8 cellular contexts compared by ENCODE assay signal in genomic region chr20:34083137-34083536, GRCh38. TPM values are rescaled to one million over a fixed set of nuclear protein-coding genes. Genes with fewer than 3 reads are reported as not detected.
DNase-seq lines count a peak whose midpoint lies in the region; ATAC-seq and TF ChIP-seq lines count a peak whose summit lies in the region.

No MANE protein-coding gene starts in this region.

- H3K9me3 ChIP-seq in GM23248 (ENCODE audit: low read depth) (no peaks in the 10 kb centered on the region), SK-N-SH (no peaks in the 10 kb centered on the region), gastrocnemius medialis (no peaks in the 10 kb centered on the region)

- in situ Hi-C loops in GM23248 (cut with MboI) (no loop called here), gastrocnemius medialis (cut with MboI; ENCODE audit: low sequenced_read_pairs in 4 of 4) (loop anchor here in 1 of 4 donors (10.0 kb wide), 1 partner anchor 88 kb away; the partner anchor contains the start of gene RALY)

- 4% methylated on average over 7 of the region's 7 CpGs for WGBS in GM23248 (ENCODE audit: low coverage in 1 of 2, low lambda C conversion rate in 2 of 2, missing lambda C conversion rate in 2 of 2), 2 experiments
- WGBS in SK-N-SH (ENCODE audit: low lambda C conversion rate) = 83% methylated on average over 7 of the region's 7 CpGs

- CTCF ChIA-PET in SK-N-SH (lab: Yijun Ruan, JAX) = interaction anchor here (0.9 to 3.2 kb wide), 6 partner anchors 13 to 291 kb away, joined by 3 to 29 read pairs (median 4); no protein-coding TSS in a partner anchor

- no peak for TF ChIP-seq POLR2A in gastrocnemius medialis (IDR thresholded peaks at IDR 0.05)

- TF ChIP-seq EP300 in SK-N-SH (IDR thresholded peaks at IDR 0.05; ENCODE audit: borderline replicate concordance in 1 of 2, low read depth in 1 of 2, low read length in 1 of 2) = no peak

- H3K4me3 ChIP-seq in GM23248 (no peak overlapping the region), SK-N-SH (ENCODE audit: low read depth in 2 of 2, low read length in 1 of 2) (no peak overlapping the region), gastrocnemius medialis (no peak overlapping the region)

- intact Hi-C loops in Right ventricle myocardium inferior (cut with DNase I) (no loop called here), gastrocnemius medialis (cut with DNase I; ENCODE audit: low total_unique reads) (loop anchor here (1.0 kb wide), 1 partner anchor 29 kb away; the partner anchor contains the start of gene EIF2S2)

- H3K27me3 ChIP-seq in GM23248 (replicated peaks; ENCODE audit: insufficient read depth) = no peaks in the 10 kb centered on the region
- H3K27me3 ChIP-seq in SK-N-SH (ENCODE audit: insufficient read depth) = no peaks in the 10 kb centered on the region
- no peaks in the 10 kb centered on the region for H3K27me3 ChIP-seq in gastrocnemius medialis

- H3K4me1 ChIP-seq in GM23248 (ENCODE audit: insufficient read depth) = peaks cover 13% of the 10 kb centered on the region
- H3K4me1 ChIP-seq in SK-N-SH (ENCODE audit: control insufficient read depth in 1 of 2, insufficient read depth in 2 of 2, low read depth in 1 of 2, low read length in 1 of 2) = peaks cover 8% of the 10 kb centered on the region in 2 experiments; a peak in 1 of 4 replicates
- H3K4me1 ChIP-seq in gastrocnemius medialis = peaks cover 19 to 23% of the 10 kb centered on the region in 2 donors

- H3K36me3 ChIP-seq in GM23248 (ENCODE audit: low read depth) (peaks cover 5% of the 10 kb centered on the region), SK-N-SH (replicated peaks in 1 of 2; ENCODE audit: control insufficient read depth in 1 of 2, insufficient read depth in 2 of 2, low read length in 1 of 2) (peaks cover 17 to 35% of the 10 kb centered on the region in 2 experiments), gastrocnemius medialis (peaks cover 0 to 55% of the 10 kb centered on the region in 2 donors)

- peak overlapping the region; percentile 72 for H3K27ac ChIP-seq in GM23248
- H3K27ac ChIP-seq in SK-N-SH (ENCODE audit: low read depth in 2 of 2, low read length in 1 of 2) = no peak overlapping the region
- peak overlapping the region; percentile 58 to 75 (median 72) for H3K27ac ChIP-seq in gastrocnemius medialis

- ATAC-seq in Right ventricle myocardium inferior (peak; percentile 93), gastrocnemius medialis (peak; percentile 82 to 86), HG03025 (IDR thresholded peaks at IDR 0.05; ENCODE audit: low FRiP score, unreplicated experiment) (no peak)

- TF ChIP-seq RAD21 in SK-N-SH (IDR thresholded peaks at IDR 0.05; ENCODE audit: low read length) = no peak

- peaks cover 21% of the 10 kb centered on the region for H3K79me2 ChIP-seq in GM23248 (ENCODE audit: insufficient read depth)
- H3K79me2 ChIP-seq in SK-N-SH (ENCODE audit: insufficient read depth) = no peaks in the 10 kb centered on the region; the same call in 1 of the 2 replicates

- H3K9ac ChIP-seq in GM23248 (peak overlapping the region; percentile 43), SK-N-SH (no peak overlapping the region)

- H3F3A ChIP-seq in GM23248 (ENCODE audit: insufficient read depth) (peaks cover 55% of the 10 kb centered on the region), SK-N-SH (replicated peaks; ENCODE audit: insufficient read depth) (peaks cover 21% of the 10 kb centered on the region)

- H3K4me2 ChIP-seq in GM23248 (ENCODE audit: unreplicated experiment) (no peak overlapping the region), SK-N-SH (no peak overlapping the region)

- TF ChIP-seq CTCF in SK-N-SH (IDR thresholded peaks at IDR 0.05) (no peak), gastrocnemius medialis (IDR thresholded peaks at IDR 0.05 in 4 of 5, conservative IDR thresholded peaks at IDR 0.05 in 1 of 5) (peak in 2 of 5 experiments; percentile 15 to 26)

- H2AFZ ChIP-seq in GM23248 (no peak overlapping the region), SK-N-SH (ENCODE audit: low read depth) (no peak overlapping the region)

- DNase-seq in GM23248 (peak; percentile 96), SK-N-SH (no peak), Right ventricle myocardium inferior (ENCODE audit: missing footprints) (peak; percentile 84), gastrocnemius medialis (peak; percentile 85 to 88), amniotic stem cell (lab: John Stamatoyannopoulos, UW) (no peak), DMS114 treated with DMSO at 0.1 percent for 48 hours (lab: John Stamatoyannopoulos, UW; ENCODE audit: unreplicated experiment) (no peak), putamen (ENCODE audit: low spot score) (no peak)

- H4K20me1 ChIP-seq in GM23248 (ENCODE audit: insufficient read depth) = peaks cover 5% of the 10 kb centered on the region; the same call in 1 of the 2 replicates
- peaks cover 19% of the 10 kb centered on the region for H4K20me1 ChIP-seq in SK-N-SH (ENCODE audit: insufficient read depth)

- POLR2A ChIA-PET in SK-N-SH (lab: Yijun Ruan, JAX) = interaction anchor here (1.2 kb wide), 1 partner anchor 29 kb away, joined by 4 read pairs; the partner anchor contains the start of gene EIF2S2

- H3K9me2 ChIP-seq in GM23248 (ENCODE audit: insufficient read depth) (no peaks in the 10 kb centered on the region), SK-N-SH (no peaks in the 10 kb centered on the region)

TF ChIP-seq in SK-N-SH, 30 proteins besides CTCF, POLR2A, EP300 and RAD21:
- TF ChIP-seq GATA2 (CRISPR knock-in tag; IDR thresholded peaks at IDR 0.05) (peak; percentile 36; the same call in 1 of the 2 replicates), JUND (IDR thresholded peaks at IDR 0.05) (no peak)

RNA-seq across cellular contexts. Expression of gene EIF2S2, which starts 28.9 kb away (rescaled TPM):
- total RNA-seq in GM23248 (2014; rRNA removed; shearing (Covaris generic)) = 114 and 138 TPM in 2 replicates
- polyA plus RNA-seq in GM23248 (2016; fragmentation: Nextera tagmentation; extraction: Ambion mirVana) (109 and 114 TPM in 2 replicates), SK-N-SH (2012; rRNA removed) (50.7 and 53.0 TPM in 2 replicates)
- polyA plus RNA-seq in SK-N-SH (2012; cell fraction: cytosol; rRNA removed) = 65.1 and 93.2 TPM in 2 replicates
- 22.2 and 30.6 TPM in 2 replicates for polyA plus RNA-seq in SK-N-SH (2012; cell fraction: nucleus; rRNA removed)
- total RNA-seq in Right ventricle myocardium inferior (43.7 TPM), gastrocnemius medialis (10 to 100 TPM; 79.0 to 85.2 (median 83.9) TPM)

Comparison
In these comparisons a context has a peak if more than half of its experiments do, and no peak if none do; other contexts are left out.
1. DNase-seq: peak in GM23248 (single experiment), Right ventricle myocardium inferior (single experiment) and gastrocnemius medialis (2 of 2); none in SK-N-SH (single experiment), amniotic stem cell (single experiment), DMS114 treated with DMSO at 0.1 percent for 48 hours (single experiment) and putamen (single experiment).
2. H3K27ac ChIP-seq: peak in GM23248 (single experiment) and gastrocnemius medialis (4 of 4); none in SK-N-SH (0 of 2).